In genomic region chr1:155208656-155209372, GRCh38 we compare ENCODE assay signal across 8 cellular contexts. TPM values are rescaled to one million over a fixed set of nuclear protein-coding genes. Genes with fewer than 3 reads are reported as not detected.
DNase-seq lines count a peak whose midpoint lies in the region; ATAC-seq and TF ChIP-seq lines count a peak whose summit lies in the region.

A gene with protein sequence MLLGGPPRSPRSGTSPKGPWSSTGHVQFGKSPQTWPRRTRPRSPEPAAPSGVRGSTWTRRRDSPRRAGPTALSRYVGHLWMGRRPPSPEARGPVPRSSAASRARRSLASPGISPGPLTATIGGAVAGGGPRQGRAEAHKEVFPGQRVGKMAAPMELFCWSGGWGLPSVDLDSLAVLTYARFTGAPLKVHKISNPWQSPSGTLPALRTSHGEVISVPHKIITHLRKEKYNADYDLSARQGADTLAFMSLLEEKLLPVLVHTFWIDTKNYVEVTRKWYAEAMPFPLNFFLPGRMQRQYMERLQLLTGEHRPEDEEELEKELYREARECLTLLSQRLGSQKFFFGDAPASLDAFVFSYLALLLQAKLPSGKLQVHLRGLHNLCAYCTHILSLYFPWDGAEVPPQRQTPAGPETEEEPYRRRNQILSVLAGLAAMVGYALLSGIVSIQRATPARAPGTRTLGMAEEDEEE (plus strand): TSS chr1:155208695. CDS start chr1:155208805, 110 bp downstream.

- DNase-seq in BE2C = peak; percentile 93
- peak; percentile 69 for DNase-seq in NCI-H82 treated with DMSO at 0.1 percent for 48 hours (lab: John Stamatoyannopoulos, UW; ENCODE audit: unreplicated experiment)
- peak; percentile 76 to 81 for DNase-seq in activated CD8-positive, alpha-beta memory T cell treated with anti-CD3 and anti-CD28 coated beads for 1 hour (ENCODE audit: extremely low read depth in 1 of 2, low read depth in 1 of 2)
- DNase-seq in effector CD8-positive, alpha-beta T cell (lab: John Stamatoyannopoulos, UW) = peak; percentile 87
- DNase-seq in medulla oblongata (ENCODE audit: extremely low spot score) = peak; percentile 88
- peak; percentile 78 for DNase-seq in stimulated activated CD8-positive, alpha-beta memory T cell treated with anti-CD3 and anti-CD28 coated beads, Interleukin-12 subunit alpha, Interleukin-12 subunit beta, amount 100 ng/mL, for 1 hour (ENCODE audit: low read depth)

- peak; percentile 55 for TF ChIP-seq POLR2A in GM19193 (IDR thresholded peaks at IDR 0.05; ENCODE audit: extremely low read depth, insufficient read depth, insufficient read length)

- ATAC-seq in HG03520 (IDR thresholded peaks at IDR 0.05; ENCODE audit: unreplicated experiment) = peak; percentile 50

- peaks cover 7% of the 10 kb centered on the region; the same call in 1 of the 2 replicates for H3K36me3 ChIP-seq in BE2C

- no peaks in the 10 kb centered on the region for H3K9me3 ChIP-seq in BE2C

- TF ChIP-seq CTCF in BE2C (IDR thresholded peaks at IDR 0.05; ENCODE audit: low read depth, low read length) = no peak

- peak within 1 kb of the TSS; percentile 99 for H3K4me3 ChIP-seq in BE2C (ENCODE audit: low read depth, low read length)

- peaks cover 7% of the 10 kb centered on the region for H3K4me1 ChIP-seq in BE2C

- H3K27me3 ChIP-seq in BE2C = no peaks in the 10 kb centered on the region

RNA-seq across cellular contexts. Expression of the gene that starts here (rescaled TPM):
- polyA plus RNA-seq in BE2C (2012; ENCODE audit: insufficient read depth, insufficient read length, low read depth) = 149 TPM

Comparison
In these comparisons a context has a peak if more than half of its experiments do, and no peak if none do; other contexts are left out.
1. Peak in every context shown above with its lines: DNase-seq, ATAC-seq and H3K4me3 ChIP-seq.